In the genomic region with DNA sequence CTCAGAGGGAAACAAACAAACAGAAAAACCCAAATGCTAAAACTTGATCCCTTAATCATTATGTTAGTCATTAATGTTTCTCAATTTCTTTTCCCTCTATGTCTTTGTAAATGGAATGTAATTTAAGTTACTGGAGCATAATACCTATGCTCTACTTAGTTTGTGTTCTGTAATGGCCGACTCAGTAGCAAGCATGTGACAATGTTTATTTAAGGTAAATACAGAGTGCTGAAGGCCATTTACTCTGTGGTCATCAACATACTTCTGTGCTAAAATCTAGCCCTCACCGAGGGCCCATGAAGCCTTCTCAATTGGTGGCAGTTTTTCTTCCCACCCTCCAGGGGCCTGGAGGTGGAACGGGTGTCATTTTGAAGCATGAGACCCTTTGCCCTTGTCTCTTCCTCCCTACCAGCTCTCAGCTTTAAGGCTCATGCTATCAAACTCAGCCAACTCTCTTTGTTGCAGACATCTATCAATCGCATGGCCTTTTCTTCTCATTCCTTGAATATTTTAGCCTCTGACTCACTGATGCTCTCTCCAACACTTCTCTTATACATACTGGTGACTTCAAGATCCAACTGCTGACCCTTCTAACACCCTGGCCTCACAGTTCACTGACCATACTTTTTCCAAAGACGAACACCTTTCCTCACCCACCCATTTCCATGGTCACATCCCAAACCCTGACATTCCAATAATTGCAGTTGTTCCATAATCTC, we compare ENCODE assay signal across 1 cellular context.
A peak's percentile ranks its signal among the peaks of the same experiment; 100 is the strongest.
TF ChIP-seq lines count a peak whose summit lies in the region.

No MANE protein-coding gene starts in this region.

TF ChIP-seq in HepG2, 621 proteins besides CTCF, POLR2A, EP300 and RAD21:
- TF ChIP-seq, protein P1, sequence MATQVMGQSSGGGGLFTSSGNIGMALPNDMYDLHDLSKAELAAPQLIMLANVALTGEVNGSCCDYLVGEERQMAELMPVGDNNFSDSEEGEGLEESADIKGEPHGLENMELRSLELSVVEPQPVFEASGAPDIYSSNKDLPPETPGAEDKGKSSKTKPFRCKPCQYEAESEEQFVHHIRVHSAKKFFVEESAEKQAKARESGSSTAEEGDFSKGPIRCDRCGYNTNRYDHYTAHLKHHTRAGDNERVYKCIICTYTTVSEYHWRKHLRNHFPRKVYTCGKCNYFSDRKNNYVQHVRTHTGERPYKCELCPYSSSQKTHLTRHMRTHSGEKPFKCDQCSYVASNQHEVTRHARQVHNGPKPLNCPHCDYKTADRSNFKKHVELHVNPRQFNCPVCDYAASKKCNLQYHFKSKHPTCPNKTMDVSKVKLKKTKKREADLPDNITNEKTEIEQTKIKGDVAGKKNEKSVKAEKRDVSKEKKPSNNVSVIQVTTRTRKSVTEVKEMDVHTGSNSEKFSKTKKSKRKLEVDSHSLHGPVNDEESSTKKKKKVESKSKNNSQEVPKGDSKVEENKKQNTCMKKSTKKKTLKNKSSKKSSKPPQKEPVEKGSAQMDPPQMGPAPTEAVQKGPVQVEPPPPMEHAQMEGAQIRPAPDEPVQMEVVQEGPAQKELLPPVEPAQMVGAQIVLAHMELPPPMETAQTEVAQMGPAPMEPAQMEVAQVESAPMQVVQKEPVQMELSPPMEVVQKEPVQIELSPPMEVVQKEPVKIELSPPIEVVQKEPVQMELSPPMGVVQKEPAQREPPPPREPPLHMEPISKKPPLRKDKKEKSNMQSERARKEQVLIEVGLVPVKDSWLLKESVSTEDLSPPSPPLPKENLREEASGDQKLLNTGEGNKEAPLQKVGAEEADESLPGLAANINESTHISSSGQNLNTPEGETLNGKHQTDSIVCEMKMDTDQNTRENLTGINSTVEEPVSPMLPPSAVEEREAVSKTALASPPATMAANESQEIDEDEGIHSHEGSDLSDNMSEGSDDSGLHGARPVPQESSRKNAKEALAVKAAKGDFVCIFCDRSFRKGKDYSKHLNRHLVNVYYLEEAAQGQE (IDR thresholded peaks at IDR 0.05; ENCODE audit: borderline replicate concordance in 1 of 2, low read depth in 1 of 2, low read length in 2 of 2) = no peak
- TF ChIP-seq FOXA3 (CRISPR knock-in tag; IDR thresholded peaks at IDR 0.05) (peak; percentile 48), FOXA1 (IDR thresholded peaks at IDR 0.05) (peak; percentile 46; the same call in 1 of the 2 replicates), FOXA1 (CRISPR knock-in tag; IDR thresholded peaks at IDR 0.05) (0 out of 2 replicates have a peak, but pooled peaks have one; percentile 14), ZNF644 (CRISPR knock-in tag; IDR thresholded peaks at IDR 0.05; ENCODE audit: low read depth) (peak; percentile 36; the same call in 1 of the 2 replicates), ZMYM4 (CRISPR knock-in tag; IDR thresholded peaks at IDR 0.05) (0 out of 2 replicates have a peak, but pooled peaks have one; percentile 28), SALL2 (CRISPR knock-in tag; IDR thresholded peaks at IDR 0.05) (no peak)
- TF ChIP-seq, protein P2, sequence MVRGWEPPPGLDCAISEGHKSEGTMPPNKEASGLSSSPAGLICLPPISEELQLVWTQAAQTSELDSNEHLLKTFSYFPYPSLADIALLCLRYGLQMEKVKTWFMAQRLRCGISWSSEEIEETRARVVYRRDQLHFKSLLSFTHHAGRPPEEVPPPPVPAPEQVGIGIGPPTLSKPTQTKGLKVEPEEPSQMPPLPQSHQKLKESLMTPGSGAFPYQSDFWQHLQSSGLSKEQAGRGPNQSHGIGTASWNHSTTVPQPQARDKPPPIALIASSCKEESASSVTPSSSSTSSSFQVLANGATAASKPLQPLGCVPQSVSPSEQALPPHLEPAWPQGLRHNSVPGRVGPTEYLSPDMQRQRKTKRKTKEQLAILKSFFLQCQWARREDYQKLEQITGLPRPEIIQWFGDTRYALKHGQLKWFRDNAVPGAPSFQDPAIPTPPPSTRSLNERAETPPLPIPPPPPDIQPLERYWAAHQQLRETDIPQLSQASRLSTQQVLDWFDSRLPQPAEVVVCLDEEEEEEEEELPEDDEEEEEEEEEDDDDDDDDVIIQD (CRISPR knock-in tag; IDR thresholded peaks at IDR 0.05; ENCODE audit: low read depth) = peak; percentile 60; the same call in 1 of the 2 replicates
- TF ChIP-seq, protein P3, sequence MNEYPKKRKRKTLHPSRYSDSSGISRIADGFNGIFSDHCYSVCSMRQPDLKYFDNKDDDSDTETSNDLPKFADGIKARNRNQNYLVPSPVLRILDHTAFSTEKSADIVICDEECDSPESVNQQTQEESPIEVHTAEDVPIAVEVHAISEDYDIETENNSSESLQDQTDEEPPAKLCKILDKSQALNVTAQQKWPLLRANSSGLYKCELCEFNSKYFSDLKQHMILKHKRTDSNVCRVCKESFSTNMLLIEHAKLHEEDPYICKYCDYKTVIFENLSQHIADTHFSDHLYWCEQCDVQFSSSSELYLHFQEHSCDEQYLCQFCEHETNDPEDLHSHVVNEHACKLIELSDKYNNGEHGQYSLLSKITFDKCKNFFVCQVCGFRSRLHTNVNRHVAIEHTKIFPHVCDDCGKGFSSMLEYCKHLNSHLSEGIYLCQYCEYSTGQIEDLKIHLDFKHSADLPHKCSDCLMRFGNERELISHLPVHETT (CRISPR knock-in tag; conservative IDR thresholded peaks at IDR 0.05) = no peak
TF ChIP-seq in HepG2: peak in this region for 5.
